ENCODE assay signal across 10 cellular contexts in genomic region chr13:95298971-95299627, GRCh38. TPM values are rescaled to one million over a fixed set of nuclear protein-coding genes. Genes with fewer than 3 reads are reported as not detected.
DNase-seq lines count a peak whose midpoint lies in the region; ATAC-seq and TF ChIP-seq lines count a peak whose summit lies in the region.
"Had no signal": no experiment of that assay in that cellular context is flagged by ENCODE, and none has a peak within 500 bp of the region (broad histone marks: within the 10 kb centered on the region; RNA-seq: fewer than 3 reads in every experiment).

No MANE protein-coding gene starts in this region.

- H3K4me3 Mint-ChIP-seq in CD4-positive, alpha-beta T cell: peak overlapping the region; percentile 90
- H3K4me3 Mint-ChIP-seq in naive thymus-derived CD8-positive, alpha-beta T cell: peak overlapping the region in 9 of 10 donors; percentile 23 to 95 (median 85)

- no peaks in the 10 kb centered on the region for H3K9me3 Mint-ChIP-seq in CD4-positive, alpha-beta T cell
- no peaks in the 10 kb centered on the region for H3K9me3 Mint-ChIP-seq in naive thymus-derived CD8-positive, alpha-beta T cell

- no peaks in the 10 kb centered on the region for H3K27me3 Mint-ChIP-seq in CD4-positive, alpha-beta T cell
- peaks cover 0 to 6% (median 0%) of the 10 kb centered on the region in 5 donors for H3K27me3 Mint-ChIP-seq in naive thymus-derived CD8-positive, alpha-beta T cell

- POLR2A ChIA-PET in CD4-positive, alpha-beta T cell (lab: Charles Lee): no interaction called here
- POLR2A ChIA-PET in naive thymus-derived CD8-positive, alpha-beta T cell (lab: Charles Lee): no interaction called here

- peaks cover 4% of the 10 kb centered on the region for H3K36me3 Mint-ChIP-seq in CD4-positive, alpha-beta T cell (ENCODE audit: low read depth)
- no peaks in the 10 kb centered on the region for H3K36me3 Mint-ChIP-seq in naive thymus-derived CD8-positive, alpha-beta T cell

- no peak for TF ChIP-seq CTCF in CD4-positive, alpha-beta T cell (IDR thresholded peaks at IDR 0.05)
- no peak for TF ChIP-seq CTCF in astrocyte of the cerebellum (IDR thresholded peaks at IDR 0.05; ENCODE audit: low read depth, low read length, missing control alignments)

- no peaks in the 10 kb centered on the region for H3K27me3 ChIP-seq in CD4-positive, alpha-beta T cell (ENCODE audit: control insufficient read depth, insufficient read depth, low read length)
- H3K27me3 ChIP-seq: testis had no signal

- no peak for DNase-seq in CD4-positive, alpha-beta T cell
- DNase-seq in LHCN-M2 (ENCODE audit: low read depth) (peak; percentile 63), astrocyte of the cerebellum (ENCODE audit: low read depth) (peak; percentile 73), DMS114 treated with DMSO at 0.1 percent for 48 hours (lab: John Stamatoyannopoulos, UW; ENCODE audit: unreplicated experiment) (no peak), posterior vena cava (ENCODE audit: low spot score) (no peak), Right ventricle myocardium superior (no peak), cerebellar nuclear complex (lab: John Stamatoyannopoulos, UW) (no peak)
- DNase-seq in naive thymus-derived CD8-positive, alpha-beta T cell: no peak
- DNase-seq: NCI-H1436 treated with DMSO at 0.1 percent for 48 hours, testis had no signal

- ATAC-seq in CD4-positive, alpha-beta T cell (ENCODE audit: poor library complexity): no peak
- ATAC-seq in naive thymus-derived CD8-positive, alpha-beta T cell: no peak
- no peak for ATAC-seq in Right ventricle myocardium superior (ENCODE audit: poor library complexity)

- no peak overlapping the region for H3K4me3 ChIP-seq in astrocyte of the cerebellum (ENCODE audit: low read depth, low read length)
- H3K4me3 ChIP-seq: testis had no signal

- H3K27ac ChIP-seq in CD4-positive, alpha-beta T cell (ENCODE audit: low read depth, low read length): no peak overlapping the region

- peaks cover 25% of the 10 kb centered on the region for H3K4me1 Mint-ChIP-seq in CD4-positive, alpha-beta T cell (ENCODE audit: low read depth)
- H3K4me1 Mint-ChIP-seq in naive thymus-derived CD8-positive, alpha-beta T cell: peaks cover 12 to 35% (median 27%) of the 10 kb centered on the region in 4 donors

- CTCF ChIA-PET in CD4-positive, alpha-beta T cell (lab: Charles Lee): no interaction called here

- in situ Hi-C loops in astrocyte of the cerebellum (cut with HindIII; ENCODE audit: low sequenced_read_pairs): no loop called here

- no peaks in the 10 kb centered on the region for H3K9me3 ChIP-seq in CD4-positive, alpha-beta T cell (ENCODE audit: control insufficient read depth, low read length)
- H3K9me3 ChIP-seq: testis had no signal

- intact Hi-C loops in CD4-positive, alpha-beta T cell (cut with DNase I, micrococcal nuclease): no loop called here
- intact Hi-C loops in posterior vena cava (cut with DNase I) (no loop called here), Right ventricle myocardium superior (cut with DNase I) (no loop called here)

- H3K27ac Mint-ChIP-seq in CD4-positive, alpha-beta T cell: peak overlapping the region; percentile 21
- peak overlapping the region in 3 of 10 donors; percentile 33 to 81 (median 52) for H3K27ac Mint-ChIP-seq in naive thymus-derived CD8-positive, alpha-beta T cell

RNA-seq across cellular contexts. Expression of gene ABCC4, which starts 2.2 kb away (rescaled TPM):
- 1 to 10 TPM; 4.0 to 4.4 TPM for total RNA-seq in CD4-positive, alpha-beta T cell
- total RNA-seq in LHCN-M2 (2014; rRNA removed) (23.1 and 23.9 TPM in 2 replicates), posterior vena cava (10 to 100 TPM; 10.5 to 16.2 TPM), Right ventricle myocardium superior (2.5 TPM)
- polyA plus RNA-seq in LHCN-M2 (2012): 5.7 TPM
- total RNA-seq in naive thymus-derived CD8-positive, alpha-beta T cell: 1 to 10 TPM; 7.8 to 9.2 TPM
- polyA plus RNA-seq in naive thymus-derived CD8-positive, alpha-beta T cell: 1 to 10 TPM; 3.5 to 4.4 (median 3.8) TPM

Comparison
In these comparisons a context has a peak if more than half of its experiments do, and no peak if none do; other contexts are left out.
1. DNase-seq: peak in LHCN-M2 (single experiment) and astrocyte of the cerebellum (single experiment); none in CD4-positive, alpha-beta T cell (0 of 10), naive thymus-derived CD8-positive, alpha-beta T cell (0 of 10), DMS114 treated with DMSO at 0.1 percent for 48 hours (single experiment), posterior vena cava (single experiment), Right ventricle myocardium superior (single experiment) and cerebellar nuclear complex (0 of 2).